Comparison of ENCODE assay signal across 1 cellular context in genomic region chr5:180208038-180208434, GRCh38.
TF ChIP-seq lines count a peak whose summit lies in the region.

No MANE protein-coding gene starts in this region.

TF ChIP-seq in HCT116, 20 proteins besides CTCF, POLR2A, EP300 and RAD21 (continued from another document):
- TF ChIP-seq ATF3 (IDR thresholded peaks at IDR 0.05) (no peak), EZH2phosphoT487 (IDR thresholded peaks at IDR 0.05; ENCODE audit: borderline replicate concordance) (no peak), FOSL1 (IDR thresholded peaks at IDR 0.05; ENCODE audit: low read depth) (no peak), CBX3 (IDR thresholded peaks at IDR 0.05; ENCODE audit: low read depth) (no peak)
